In the genomic region with DNA sequence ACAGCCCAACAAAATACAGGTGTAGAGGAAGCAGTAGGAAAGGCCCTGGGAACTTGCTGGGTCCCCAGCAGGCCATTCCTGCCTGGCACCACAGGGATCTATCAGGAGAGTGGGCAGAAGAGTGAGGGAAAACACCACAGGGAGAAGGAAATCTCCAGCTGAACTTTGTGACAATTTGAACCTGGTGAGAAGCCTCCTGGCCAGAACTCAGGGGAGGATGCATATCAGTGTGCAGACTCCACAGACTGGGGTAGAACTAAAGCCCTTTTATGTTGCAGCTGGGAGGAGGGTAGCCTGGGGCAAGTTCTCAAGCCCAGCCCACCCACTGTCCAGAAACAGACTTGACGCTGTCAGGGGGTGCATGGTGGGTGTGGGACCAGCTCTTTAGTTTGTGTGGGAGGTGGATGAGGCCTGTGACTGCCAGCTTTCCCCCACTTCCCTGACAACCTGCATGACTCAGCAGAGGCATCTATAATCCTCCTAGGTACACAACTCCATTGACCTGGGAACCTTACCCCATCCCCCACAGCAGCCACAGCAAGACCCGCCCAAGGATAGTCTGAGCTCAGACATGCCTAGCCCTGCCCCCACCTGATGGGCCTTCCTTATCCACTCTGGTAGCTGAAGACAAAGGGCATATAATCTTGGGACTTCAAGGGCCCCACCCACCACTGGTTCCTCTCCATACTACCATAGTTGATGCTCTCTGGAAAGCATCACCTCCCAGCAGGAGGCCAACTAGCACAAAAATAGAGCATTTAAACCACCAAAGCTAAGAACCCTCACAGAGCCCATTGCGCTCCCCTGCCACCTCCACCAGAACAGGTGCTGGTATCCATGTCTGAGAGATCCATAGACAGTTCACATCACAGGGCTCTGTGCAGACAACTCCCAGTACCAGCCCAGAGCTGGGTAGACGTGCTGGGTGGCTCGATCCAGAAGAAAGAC, we compare ENCODE assay signal across 17 cellular contexts. TPM values are rescaled to one million over a fixed set of nuclear protein-coding genes. Genes with fewer than 3 reads are reported as not detected.
DNase-seq lines count a peak whose midpoint lies in the region; ATAC-seq and TF ChIP-seq lines count a peak whose summit lies in the region.
"Had no signal": no experiment of that assay in that cellular context is flagged by ENCODE, and none has a peak within 500 bp of the region (broad histone marks: within the 10 kb centered on the region; RNA-seq: fewer than 3 reads in every experiment).

No MANE protein-coding gene starts in this region.

- intact Hi-C loops in colonic mucosa (cut with DNase I): no loop called here

- H3K36me3 ChIP-seq in colonic mucosa (no peaks in the 10 kb centered on the region), mucosa of rectum (ENCODE audit: control insufficient read depth in 2 of 2, insufficient read depth in 2 of 2, low read length in 2 of 2) (no peaks in the 10 kb centered on the region)
- H3K36me3 ChIP-seq: BLaER1, heart left ventricle, right atrium auricular region, upper lobe of right lung had no signal

- DNase-seq in ELF-1 (ENCODE audit: low read depth, low spot score) (peak; percentile 95), LoVo (ENCODE audit: low spot score) (peak; percentile 83), colonic mucosa (peak; percentile 31), NCI-H1694 (lab: John Stamatoyannopoulos, UW) (no peak), GDM1 (lab: John Stamatoyannopoulos, UW) (no peak)
- DNase-seq: cerebellar nuclear complex; EL; heart left ventricle; NCI-H2081; stimulated activated CD4-positive, alpha-beta T cell treated with anti-CD3 and anti-CD28 coated beads, Interleukin-4, amount 100 ng/mL, for 1 hour; upper lobe of right lung had no signal

- no peak overlapping the region for H3K4me3 ChIP-seq in colonic mucosa
- no peak overlapping the region for H3K4me3 ChIP-seq in mucosa of rectum (ENCODE audit: low read length in 2 of 2)
- H3K4me3 ChIP-seq: BLaER1, heart left ventricle, right atrium auricular region, upper lobe of right lung had no signal

- H3K27ac ChIP-seq in colonic mucosa (no peak overlapping the region), mucosa of rectum (ENCODE audit: low read depth in 2 of 2, low read length in 2 of 2) (peak overlapping the region; percentile 15 to 45)
- H3K27ac ChIP-seq: BLaER1, heart left ventricle, right atrium auricular region, upper lobe of right lung had no signal

- H3K27me3 ChIP-seq in colonic mucosa (no peaks in the 10 kb centered on the region), mucosa of rectum (ENCODE audit: control insufficient read depth in 2 of 2, insufficient read depth in 2 of 2, low read length in 2 of 2) (no peaks in the 10 kb centered on the region)
- H3K27me3 ChIP-seq: BLaER1, heart left ventricle, right atrium auricular region, upper lobe of right lung had no signal

- TF ChIP-seq CTCF in colonic mucosa (IDR thresholded peaks at IDR 0.05): no peak

- H3K9ac ChIP-seq in colonic mucosa (ENCODE audit: low read depth in 2 of 2, low read length in 2 of 2) (no peak overlapping the region), mucosa of rectum (ENCODE audit: low read depth in 1 of 2, low read length in 2 of 2) (no peak overlapping the region)
- H3K9ac ChIP-seq: BLaER1 had no signal

- no peaks in the 10 kb centered on the region for H3K9me3 ChIP-seq in colonic mucosa
- no peaks in the 10 kb centered on the region for H3K9me3 ChIP-seq in mucosa of rectum (ENCODE audit: control insufficient read depth in 2 of 2, low read length in 2 of 2)
- H3K9me3 ChIP-seq: BLaER1, heart left ventricle, right atrium auricular region, upper lobe of right lung had no signal

- H3K4me1 ChIP-seq in colonic mucosa (no peaks in the 10 kb centered on the region), mucosa of rectum (ENCODE audit: control insufficient read depth in 2 of 2, insufficient read depth in 2 of 2, low read length in 2 of 2) (peaks cover 0 to 7% of the 10 kb centered on the region in 2 donors)
- H3K4me1 ChIP-seq: BLaER1, heart left ventricle, right atrium auricular region, upper lobe of right lung had no signal

- ATAC-seq in GM18909 (IDR thresholded peaks at IDR 0.05; ENCODE audit: poor library complexity, unreplicated experiment): no peak
- ATAC-seq: activated naive CD4-positive, alpha-beta T cell treated with anti-CD3 and anti-CD28 coated beads, Interleukin-2, amount 50 U/mL, for 72 hours; heart left ventricle; natural killer cell treated with Interleukin-12 subunit alpha and Interleukin-12 subunit beta and Interleukin-15 and Interleukin-18, amount 100 ng/mL, for 72 hours; upper lobe of right lung had no signal

RNA-seq across cellular contexts. Expression of a gene that starts 28.9 kb away (rescaled TPM):
- 10 to 100 TPM; 34.6 to 52.4 TPM for total RNA-seq in colonic mucosa

RNA-seq across cellular contexts. Expression of a gene that starts 29.8 kb away (rescaled TPM):
- total RNA-seq in colonic mucosa: 10 to 100 TPM; 41.8 to 61.8 TPM

RNA-seq across cellular contexts. Expression of a gene that starts 33.8 kb away (rescaled TPM):
- 10 to 100 TPM; 15.4 to 22.7 TPM for total RNA-seq in colonic mucosa

Comparison
In these comparisons a context has a peak if more than half of its experiments do, and no peak if none do; other contexts are left out.
1. DNase-seq: peak in ELF-1 (single experiment), LoVo (single experiment) and colonic mucosa (single experiment); none in NCI-H1694 (single experiment) and GDM1 (single experiment).